12 cellular contexts compared by ENCODE assay signal in genomic region chr2:238929242-238930081, GRCh38.
DNase-seq lines count a peak whose midpoint lies in the region; ATAC-seq and TF ChIP-seq lines count a peak whose summit lies in the region.
"Had no signal": no experiment of that assay in that cellular context is flagged by ENCODE, and none has a peak within 500 bp of the region (broad histone marks: within the 10 kb centered on the region; RNA-seq: fewer than 3 reads in every experiment).

No MANE protein-coding gene starts in this region.

- H3K36me3 Mint-ChIP-seq in activated T-helper 17 cell treated with anti-CD3 and anti-CD28 coated beads, Interleukin-2, amount 50 U/mL, for 72 hours (ENCODE audit: low read depth) = no peaks in the 10 kb centered on the region
- H3K36me3 Mint-ChIP-seq: activated naive CD4-positive, alpha-beta T cell treated with anti-CD3 and anti-CD28 coated beads, Interleukin-2, amount 10 ng/mL, durations not matched to agents 7 days and 5 days; stimulated activated naive B cell treated with anti-CD40 and anti-IgM and Interleukin-4, amounts not matched to agents 10 μg/mL and 1 μg/mL and 100 μg/mL, for 72 hours had no signal

- H3K4me1 ChIP-seq in left ventricle myocardium inferior = peaks cover 17% of the 10 kb centered on the region
- H3K4me1 ChIP-seq in PC-9 (replicated peaks; ENCODE audit: insufficient read depth) = no peaks in the 10 kb centered on the region

- no peak overlapping the region for H3K4me3 Mint-ChIP-seq in activated T-helper 17 cell treated with anti-CD3 and anti-CD28 coated beads, Interleukin-2, amount 50 U/mL, for 72 hours
- H3K4me3 Mint-ChIP-seq in stimulated activated naive CD8-positive, alpha-beta T cell treated with anti-CD3 and anti-CD28 coated beads, Interleukin-15, amount 100 ng/mL, for 72 hours = no peak overlapping the region
- H3K4me3 Mint-ChIP-seq: activated B cell treated with CpG ODN at 0.5 μM for 24 hours; activated naive CD4-positive, alpha-beta T cell treated with anti-CD3 and anti-CD28 coated beads, Interleukin-2, amount 10 ng/mL, durations not matched to agents 7 days and 5 days; stimulated activated naive B cell treated with anti-CD40 and anti-IgM and Interleukin-4, amounts not matched to agents 10 μg/mL and 1 μg/mL and 100 μg/mL, for 72 hours had no signal

- H3K9me3 ChIP-seq in left ventricle myocardium inferior (replicated peaks) (peaks cover 15% of the 10 kb centered on the region), PC-9 (ENCODE audit: insufficient read depth, low read depth) (no peaks in the 10 kb centered on the region)

- no peaks in the 10 kb centered on the region for H4K20me1 ChIP-seq in PC-9 (ENCODE audit: insufficient read depth)

- no peaks in the 10 kb centered on the region for H3K79me2 ChIP-seq in PC-9 (ENCODE audit: low read depth)

- H3K4me2 ChIP-seq in PC-9 = no peak overlapping the region

- no peaks in the 10 kb centered on the region for H3F3A ChIP-seq in PC-9 (ENCODE audit: insufficient read depth, low read depth)

- peaks cover 5% of the 10 kb centered on the region for H3K9me3 Mint-ChIP-seq in activated T-helper 17 cell treated with anti-CD3 and anti-CD28 coated beads, Interleukin-2, amount 50 U/mL, for 72 hours
- no peaks in the 10 kb centered on the region for H3K9me3 Mint-ChIP-seq in stimulated activated naive CD8-positive, alpha-beta T cell treated with anti-CD3 and anti-CD28 coated beads, Interleukin-15, amount 100 ng/mL, for 72 hours
- H3K9me3 Mint-ChIP-seq: activated B cell treated with CpG ODN at 0.5 μM for 24 hours; activated naive CD4-positive, alpha-beta T cell treated with anti-CD3 and anti-CD28 coated beads, Interleukin-2, amount 10 ng/mL, durations not matched to agents 7 days and 5 days had no signal

- H3K27ac Mint-ChIP-seq in activated T-helper 17 cell treated with anti-CD3 and anti-CD28 coated beads, Interleukin-2, amount 50 U/mL, for 72 hours = no peak overlapping the region
- no peak overlapping the region for H3K27ac Mint-ChIP-seq in stimulated activated naive CD8-positive, alpha-beta T cell treated with anti-CD3 and anti-CD28 coated beads, Interleukin-15, amount 100 ng/mL, for 72 hours
- H3K27ac Mint-ChIP-seq: activated B cell treated with CpG ODN at 0.5 μM for 24 hours; activated naive CD4-positive, alpha-beta T cell treated with anti-CD3 and anti-CD28 coated beads, Interleukin-2, amount 10 ng/mL, durations not matched to agents 7 days and 5 days; stimulated activated naive B cell treated with anti-CD40 and anti-IgM and Interleukin-4, amounts not matched to agents 10 μg/mL and 1 μg/mL and 100 μg/mL, for 72 hours had no signal

- POLR2A ChIA-PET in PC-9 (lab: Charles Lee; ENCODE audit: unreplicated experiment) = no interaction called here

- BruUV-seq in PC-9 (replicated peaks; lab: Mats Ljungman, UMichigan) = no TSS peak

- no peak for ATAC-seq in activated T-helper 17 cell treated with anti-CD3 and anti-CD28 coated beads, Interleukin-2, amount 50 U/mL, for 72 hours (replicated peaks)
- ATAC-seq in stimulated activated naive CD8-positive, alpha-beta T cell treated with anti-CD3 and anti-CD28 coated beads, Interleukin-15, amount 100 ng/mL, for 72 hours = no peak
- ATAC-seq: stimulated activated naive B cell treated with anti-CD40 and anti-IgM and Interleukin-4, amounts not matched to agents 10 μg/mL and 1 μg/mL and 100 μg/mL, for 72 hours had no signal

- H3K36me3 ChIP-seq in left ventricle myocardium inferior (no peaks in the 10 kb centered on the region), PC-9 (ENCODE audit: low read depth) (no peaks in the 10 kb centered on the region)

- CTCF ChIA-PET in PC-9 (lab: Charles Lee) = no interaction called here

- H3K4me3 ChIP-seq in left ventricle myocardium inferior = no peak overlapping the region
- H3K4me3 ChIP-seq in retinal pigment epithelial cell (ENCODE audit: low read length) = no peak overlapping the region
- no peak overlapping the region for H3K4me3 ChIP-seq in PC-9

- intact Hi-C loops in left ventricle myocardium inferior (cut with micrococcal nuclease) (no loop called here), PC-9 (cut with micrococcal nuclease; ENCODE audit: unreplicated experiment) (no loop called here)

- H3K27ac ChIP-seq in left ventricle myocardium inferior (replicated peaks) (peak overlapping the region; percentile 60), PC-9 (no peak overlapping the region)

- H3K27me3 ChIP-seq in left ventricle myocardium inferior (ENCODE audit: low read depth) (peaks cover 49% of the 10 kb centered on the region), PC-9 (ENCODE audit: insufficient read depth, low read depth) (peaks cover 88% of the 10 kb centered on the region)

- TF ChIP-seq CTCF in left ventricle myocardium inferior (IDR thresholded peaks at IDR 0.05; ENCODE audit: borderline replicate concordance) (no peak), retinal pigment epithelial cell (conservative IDR thresholded peaks at IDR 0.05; ENCODE audit: low read depth, low read length) (no peak), PC-9 (conservative IDR thresholded peaks at IDR 0.05) (no peak)

- H3K27me3 Mint-ChIP-seq in activated T-helper 17 cell treated with anti-CD3 and anti-CD28 coated beads, Interleukin-2, amount 50 U/mL, for 72 hours = peaks cover 34% of the 10 kb centered on the region
- H3K27me3 Mint-ChIP-seq in stimulated activated naive CD8-positive, alpha-beta T cell treated with anti-CD3 and anti-CD28 coated beads, Interleukin-15, amount 100 ng/mL, for 72 hours = peaks cover 52% of the 10 kb centered on the region

- no peaks in the 10 kb centered on the region for H3K4me1 Mint-ChIP-seq in activated T-helper 17 cell treated with anti-CD3 and anti-CD28 coated beads, Interleukin-2, amount 50 U/mL, for 72 hours
- H3K4me1 Mint-ChIP-seq in stimulated activated naive CD8-positive, alpha-beta T cell treated with anti-CD3 and anti-CD28 coated beads, Interleukin-15, amount 100 ng/mL, for 72 hours = no peaks in the 10 kb centered on the region
- H3K4me1 Mint-ChIP-seq: activated B cell treated with CpG ODN at 0.5 μM for 24 hours; activated naive CD4-positive, alpha-beta T cell treated with anti-CD3 and anti-CD28 coated beads, Interleukin-2, amount 10 ng/mL, durations not matched to agents 7 days and 5 days; stimulated activated naive B cell treated with anti-CD40 and anti-IgM and Interleukin-4, amounts not matched to agents 10 μg/mL and 1 μg/mL and 100 μg/mL, for 72 hours had no signal

- H3K9me2 ChIP-seq in PC-9 (ENCODE audit: insufficient read depth) = 0 out of 2 replicates have a peak, but pooled peaks cover 6% of the 10 kb centered on the region

- H2AFZ ChIP-seq in PC-9 = no peak overlapping the region

- peak; percentile 80 for DNase-seq in EH (ENCODE audit: low read depth)
- peak; percentile 31 for DNase-seq in cerebellum (ENCODE audit: low spot score)
- DNase-seq in left ventricle myocardium inferior = peak; percentile 56
- DNase-seq in retinal pigment epithelial cell (ENCODE audit: low read depth) = peak; percentile 12
- no peak for DNase-seq in activated CD4-positive, alpha-beta T cell treated with anti-CD3 and anti-CD28 coated beads, Interleukin-2, amount 50 U/mL, for 1 hour
- no peak for DNase-seq in PC-9
- DNase-seq in stimulated activated naive CD8-positive, alpha-beta T cell treated with anti-CD3 and anti-CD28 coated beads, Interleukin-15, amount 100 ng/mL, for 72 hours = no peak
- DNase-seq: activated B cell treated with CpG ODN at 0.5 μM for 24 hours; activated naive CD4-positive, alpha-beta T cell treated with anti-CD3 and anti-CD28 coated beads, Interleukin-2, amount 10 ng/mL, durations not matched to agents 7 days and 5 days; NCI-H1436; stimulated activated naive B cell treated with anti-CD40 and anti-IgM and Interleukin-4, amounts not matched to agents 10 μg/mL and 1 μg/mL and 100 μg/mL, for 72 hours had no signal

Comparison
In these comparisons a context has a peak if more than half of its experiments do, and no peak if none do; other contexts are left out.
1. DNase-seq: peak in EH (single experiment), cerebellum (single experiment), left ventricle myocardium inferior (single experiment) and retinal pigment epithelial cell (single experiment); none in activated CD4-positive, alpha-beta T cell treated with anti-CD3 and anti-CD28 coated beads, Interleukin-2, amount 50 U/mL, for 1 hour (single experiment), PC-9 (0 of 2) and stimulated activated naive CD8-positive, alpha-beta T cell treated with anti-CD3 and anti-CD28 coated beads, Interleukin-15, amount 100 ng/mL, for 72 hours (0 of 2).